1 cellular context compared by ENCODE assay signal in genomic region chr10:22133640-22134624, GRCh38.
TF ChIP-seq lines count a peak whose summit lies in the region.

No MANE protein-coding gene starts in this region.

TF ChIP-seq in K562, 482 proteins besides CTCF, POLR2A, EP300 and RAD21 (continued from another document and continues in another):
- TF ChIP-seq RREB1 (CRISPR knock-in tag; IDR thresholded peaks at IDR 0.05) = no peak
- TF ChIP-seq ELF4 (CRISPR knock-in tag; IDR thresholded peaks at IDR 0.05) = peak; percentile 89
- no peak for TF ChIP-seq STAG1 (CRISPR knock-in tag; IDR thresholded peaks at IDR 0.05; ENCODE audit: borderline replicate concordance)
- TF ChIP-seq RBM15 (IDR thresholded peaks at IDR 0.05; ENCODE audit: insufficient read depth, low read length) = no peak
- TF ChIP-seq E2F6 (IDR thresholded peaks at IDR 0.05; ENCODE audit: borderline replicate concordance in 1 of 2, extremely low read depth in 1 of 2, insufficient read depth in 1 of 2, insufficient read length in 1 of 2, low read depth in 1 of 2, low read length in 1 of 2, poor library complexity in 1 of 2, severe bottlenecking in 1 of 2) = no peak
- TF ChIP-seq, protein P1, sequence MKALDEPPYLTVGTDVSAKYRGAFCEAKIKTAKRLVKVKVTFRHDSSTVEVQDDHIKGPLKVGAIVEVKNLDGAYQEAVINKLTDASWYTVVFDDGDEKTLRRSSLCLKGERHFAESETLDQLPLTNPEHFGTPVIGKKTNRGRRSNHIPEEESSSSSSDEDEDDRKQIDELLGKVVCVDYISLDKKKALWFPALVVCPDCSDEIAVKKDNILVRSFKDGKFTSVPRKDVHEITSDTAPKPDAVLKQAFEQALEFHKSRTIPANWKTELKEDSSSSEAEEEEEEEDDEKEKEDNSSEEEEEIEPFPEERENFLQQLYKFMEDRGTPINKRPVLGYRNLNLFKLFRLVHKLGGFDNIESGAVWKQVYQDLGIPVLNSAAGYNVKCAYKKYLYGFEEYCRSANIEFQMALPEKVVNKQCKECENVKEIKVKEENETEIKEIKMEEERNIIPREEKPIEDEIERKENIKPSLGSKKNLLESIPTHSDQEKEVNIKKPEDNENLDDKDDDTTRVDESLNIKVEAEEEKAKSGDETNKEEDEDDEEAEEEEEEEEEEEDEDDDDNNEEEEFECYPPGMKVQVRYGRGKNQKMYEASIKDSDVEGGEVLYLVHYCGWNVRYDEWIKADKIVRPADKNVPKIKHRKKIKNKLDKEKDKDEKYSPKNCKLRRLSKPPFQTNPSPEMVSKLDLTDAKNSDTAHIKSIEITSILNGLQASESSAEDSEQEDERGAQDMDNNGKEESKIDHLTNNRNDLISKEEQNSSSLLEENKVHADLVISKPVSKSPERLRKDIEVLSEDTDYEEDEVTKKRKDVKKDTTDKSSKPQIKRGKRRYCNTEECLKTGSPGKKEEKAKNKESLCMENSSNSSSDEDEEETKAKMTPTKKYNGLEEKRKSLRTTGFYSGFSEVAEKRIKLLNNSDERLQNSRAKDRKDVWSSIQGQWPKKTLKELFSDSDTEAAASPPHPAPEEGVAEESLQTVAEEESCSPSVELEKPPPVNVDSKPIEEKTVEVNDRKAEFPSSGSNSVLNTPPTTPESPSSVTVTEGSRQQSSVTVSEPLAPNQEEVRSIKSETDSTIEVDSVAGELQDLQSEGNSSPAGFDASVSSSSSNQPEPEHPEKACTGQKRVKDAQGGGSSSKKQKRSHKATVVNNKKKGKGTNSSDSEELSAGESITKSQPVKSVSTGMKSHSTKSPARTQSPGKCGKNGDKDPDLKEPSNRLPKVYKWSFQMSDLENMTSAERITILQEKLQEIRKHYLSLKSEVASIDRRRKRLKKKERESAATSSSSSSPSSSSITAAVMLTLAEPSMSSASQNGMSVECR (CRISPR knock-in tag; IDR thresholded peaks at IDR 0.05) = no peak
- TF ChIP-seq ZNF124 (CRISPR knock-in tag; IDR thresholded peaks at IDR 0.05) = no peak
- no peak for TF ChIP-seq ZNF655 (CRISPR knock-in tag; IDR thresholded peaks at IDR 0.05)
- no peak for TF ChIP-seq SMAD2 (IDR thresholded peaks at IDR 0.05; ENCODE audit: low read depth, low read length)
- no peak for TF ChIP-seq PHTF2 (CRISPR knock-in tag; IDR thresholded peaks at IDR 0.05)
- no peak for TF ChIP-seq TEAD2 (tag; IDR thresholded peaks at IDR 0.05)
- TF ChIP-seq RFX5 (IDR thresholded peaks at IDR 0.05; ENCODE audit: low read depth, low read length) = no peak
- TF ChIP-seq POLR3A (IDR thresholded peaks at IDR 0.05; ENCODE audit: borderline replicate concordance, extremely low read depth, insufficient read depth, insufficient read length) = no peak
- TF ChIP-seq CHD1 (IDR thresholded peaks at IDR 0.05; ENCODE audit: low read length) = no peak
- TF ChIP-seq SP1 (CRISPR knock-in tag; IDR thresholded peaks at IDR 0.05) = peak; percentile 60
- TF ChIP-seq, protein P2, sequence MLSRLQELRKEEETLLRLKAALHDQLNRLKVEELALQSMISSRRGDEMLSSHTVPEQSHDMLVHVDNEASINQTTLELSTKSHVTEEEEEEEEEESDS (CRISPR knock-in tag; IDR thresholded peaks at IDR 0.05) = no peak
- no peak for TF ChIP-seq CTCFL (IDR thresholded peaks at IDR 0.05; ENCODE audit: borderline replicate concordance, insufficient read depth, low read depth, low read length, poor library complexity, severe bottlenecking)
- TF ChIP-seq ZNF696 (CRISPR knock-in tag; conservative IDR thresholded peaks at IDR 0.05) = no peak
- TF ChIP-seq TRIM24 (IDR thresholded peaks at IDR 0.05) = peak; percentile 82 to 91
- no peak for TF ChIP-seq CREB5 (CRISPR knock-in tag; IDR thresholded peaks at IDR 0.05)
- TF ChIP-seq NKRF (IDR thresholded peaks at IDR 0.05; ENCODE audit: borderline replicate concordance) = peak; percentile 41; the same call in 1 of the 2 replicates
- TF ChIP-seq ATF7 (IDR thresholded peaks at IDR 0.05) = peak; percentile 78
- TF ChIP-seq MIER1 (IDR thresholded peaks at IDR 0.05; ENCODE audit: low read depth) = no peak
- TF ChIP-seq GMEB1 (CRISPR knock-in tag; IDR thresholded peaks at IDR 0.05) = 0 out of 2 replicates have a peak, but pooled peaks have one; percentile 10
- TF ChIP-seq YY1 (IDR thresholded peaks at IDR 0.05; ENCODE audit: borderline replicate concordance in 1 of 3, control insufficient read depth in 1 of 3, extremely low read depth in 1 of 3, insufficient read depth in 3 of 3, insufficient read length in 1 of 3, insufficient replicate concordance in 2 of 3, low read depth in 1 of 3, low read length in 2 of 3) = no peak
- TF ChIP-seq ZNF24 (IDR thresholded peaks at IDR 0.05) = peak; percentile 37; the same call in 1 of the 2 replicates
- peak; percentile 42 for TF ChIP-seq ZFX (CRISPR knock-in tag; IDR thresholded peaks at IDR 0.05)
- peak; percentile 91 for TF ChIP-seq FOSL1 (tag; conservative IDR thresholded peaks at IDR 0.05)
- TF ChIP-seq NFIC (IDR thresholded peaks at IDR 0.05) = peak; percentile 60; the same call in 1 of the 2 replicates
- TF ChIP-seq SMAD3 (CRISPR knock-in tag; conservative IDR thresholded peaks at IDR 0.05) = 0 out of 2 replicates have a peak, but pooled peaks have one; percentile 41
- peak; percentile 99 for TF ChIP-seq LCOR (CRISPR knock-in tag; IDR thresholded peaks at IDR 0.05)
- TF ChIP-seq ZNF253 (CRISPR knock-in tag; conservative IDR thresholded peaks at IDR 0.05) = no peak
- TF ChIP-seq, protein P3, sequence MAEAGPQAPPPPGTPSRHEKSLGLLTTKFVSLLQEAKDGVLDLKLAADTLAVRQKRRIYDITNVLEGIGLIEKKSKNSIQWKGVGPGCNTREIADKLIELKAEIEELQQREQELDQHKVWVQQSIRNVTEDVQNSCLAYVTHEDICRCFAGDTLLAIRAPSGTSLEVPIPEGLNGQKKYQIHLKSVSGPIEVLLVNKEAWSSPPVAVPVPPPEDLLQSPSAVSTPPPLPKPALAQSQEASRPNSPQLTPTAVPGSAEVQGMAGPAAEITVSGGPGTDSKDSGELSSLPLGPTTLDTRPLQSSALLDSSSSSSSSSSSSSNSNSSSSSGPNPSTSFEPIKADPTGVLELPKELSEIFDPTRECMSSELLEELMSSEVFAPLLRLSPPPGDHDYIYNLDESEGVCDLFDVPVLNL (CRISPR knock-in tag; IDR thresholded peaks at IDR 0.05; ENCODE audit: low read depth) = no peak
- TF ChIP-seq, protein P4, sequence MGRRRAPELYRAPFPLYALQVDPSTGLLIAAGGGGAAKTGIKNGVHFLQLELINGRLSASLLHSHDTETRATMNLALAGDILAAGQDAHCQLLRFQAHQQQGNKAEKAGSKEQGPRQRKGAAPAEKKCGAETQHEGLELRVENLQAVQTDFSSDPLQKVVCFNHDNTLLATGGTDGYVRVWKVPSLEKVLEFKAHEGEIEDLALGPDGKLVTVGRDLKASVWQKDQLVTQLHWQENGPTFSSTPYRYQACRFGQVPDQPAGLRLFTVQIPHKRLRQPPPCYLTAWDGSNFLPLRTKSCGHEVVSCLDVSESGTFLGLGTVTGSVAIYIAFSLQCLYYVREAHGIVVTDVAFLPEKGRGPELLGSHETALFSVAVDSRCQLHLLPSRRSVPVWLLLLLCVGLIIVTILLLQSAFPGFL (CRISPR knock-in tag; IDR thresholded peaks at IDR 0.05) = no peak
- no peak for TF ChIP-seq KDM4B (IDR thresholded peaks at IDR 0.05; ENCODE audit: borderline replicate concordance in 2 of 2, low read depth in 1 of 2)
